ENCODE assay signal across 8 cellular contexts in genomic region chr4:2842667-2843022, GRCh38. TPM values are rescaled to one million over a fixed set of nuclear protein-coding genes. Genes with fewer than 3 reads are reported as not detected.
DNase-seq lines count a peak whose midpoint lies in the region; ATAC-seq and TF ChIP-seq lines count a peak whose summit lies in the region.

No MANE protein-coding gene starts in this region.

- peak overlapping the region; percentile 78 to 91 for H3K27ac Mint-ChIP-seq in natural killer cell

- H3K4me3 Mint-ChIP-seq in natural killer cell, result peak overlapping the region; percentile 81

- H3K9me3 Mint-ChIP-seq in natural killer cell, result peaks cover 2 to 3% of the 10 kb centered on the region in 2 donors

- peak overlapping the region; percentile 89 for H3K27ac ChIP-seq in BLaER1
- peak overlapping the region; percentile 87 for H3K27ac ChIP-seq in cingulate gyrus (ENCODE audit: low read depth, low read length)

- H3K4me1 Mint-ChIP-seq in natural killer cell, result peaks cover 72 to 76% of the 10 kb centered on the region in 2 donors

- peaks cover 37% of the 10 kb centered on the region for H4K20me1 ChIP-seq in BLaER1

- ATAC-seq in natural killer cell (no peak), HG02571 (IDR thresholded peaks at IDR 0.05; ENCODE audit: unreplicated experiment) (no peak)
- ATAC-seq in activated CD4-positive, CD25-positive, alpha-beta regulatory T cell treated with anti-CD3 and anti-CD28 coated beads, Interleukin-2, amount 50 U/mL, for 24 hours, result no peak

- H3K4me3 ChIP-seq in BLaER1 (peak overlapping the region; percentile 90), LNCaP clone FGC (ENCODE audit: low read depth, low read length) (peak overlapping the region; percentile 81)

- intact Hi-C loops in natural killer cell (cut with micrococcal nuclease), result no loop called here

- H3K27me3 ChIP-seq in BLaER1, result no peaks in the 10 kb centered on the region

- peaks cover 7% of the 10 kb centered on the region; the same call in 1 of the 2 replicates for H3K9me3 ChIP-seq in BLaER1

- H3K36me3 ChIP-seq in BLaER1, result no peaks in the 10 kb centered on the region

- peaks cover 55% of the 10 kb centered on the region for H3K4me1 ChIP-seq in BLaER1

- H3K27me3 Mint-ChIP-seq in natural killer cell (ENCODE audit: low read depth in 2 of 2), result no peaks in the 10 kb centered on the region

- H3K36me3 Mint-ChIP-seq in natural killer cell, result no peaks in the 10 kb centered on the region

- DNase-seq in LNCaP clone FGC (ENCODE audit: low read depth) (no peak), natural killer cell (no peak), NCI-H2029 (lab: John Stamatoyannopoulos, UW) (no peak), ecto neural progenitor cell (ENCODE audit: low spot score) (no peak)

- TF ChIP-seq CTCF in LNCaP clone FGC (IDR thresholded peaks at IDR 0.05; ENCODE audit: control insufficient read depth, extremely low read depth, insufficient read depth), result no peak
- TF ChIP-seq CTCF in natural killer cell (IDR thresholded peaks at IDR 0.05), result no peak

- peak overlapping the region; percentile 95 for H3K4me2 ChIP-seq in BLaER1

- peak overlapping the region; percentile 92 for H3K9ac ChIP-seq in BLaER1

RNA-seq across cellular contexts. Expression of gene ADD1, which starts 1.0 kb away (rescaled TPM):
- 100 to 1,000 TPM; 383 to 465 (median 452) TPM for total RNA-seq in natural killer cell

RNA-seq across cellular contexts. Expression of gene SH3BP2, which starts 49.8 kb away (rescaled TPM):
- 100 to 1,000 TPM; 213 to 283 (median 221) TPM for total RNA-seq in natural killer cell
